In genomic region chr2:96918092-96918753, GRCh38 we compare ENCODE assay signal across 22 cellular contexts. TPM values are rescaled to one million over a fixed set of nuclear protein-coding genes. Genes with fewer than 3 reads are reported as not detected.
A peak's percentile ranks its signal among the peaks of the same experiment; 100 is the strongest.
DNase-seq lines count a peak whose midpoint lies in the region; ATAC-seq, FAIRE-seq and TF ChIP-seq lines count a peak whose summit lies in the region.
"Had no signal": no experiment of that assay in that cellular context is flagged by ENCODE, and none has a peak within 500 bp of the region (broad histone marks: within the 10 kb centered on the region; RNA-seq: fewer than 3 reads in every experiment).

No MANE protein-coding gene starts in this region.

- H2BK5ac ChIP-seq in trophoblast cell (ENCODE audit: low read depth, low read length, poor library complexity), result no peak overlapping the region

- peak; percentile 61 for FAIRE-seq in frontal cortex (lab: Jason Lieb, UNC)
- FAIRE-seq: A549, GM12878 had no signal

- no peak overlapping the region for H4K91ac ChIP-seq in trophoblast cell (ENCODE audit: low read depth, low read length)

- no peak overlapping the region for H2BK120ac ChIP-seq in trophoblast cell (ENCODE audit: insufficient read depth, low read length, poor library complexity)

- H4K8ac ChIP-seq in trophoblast cell (ENCODE audit: low read depth, low read length), result no peak overlapping the region

- no peak overlapping the region for H3K4ac ChIP-seq in trophoblast cell (ENCODE audit: low read depth, low read length)

- H3K27me3 Mint-ChIP-seq in GM23338 (ENCODE audit: insufficient read depth, low read depth, poor library complexity), result peaks cover 9% of the 10 kb centered on the region
- no peaks in the 10 kb centered on the region for H3K27me3 Mint-ChIP-seq in naive thymus-derived CD4-positive, alpha-beta T cell
- peaks cover 46% of the 10 kb centered on the region for H3K27me3 Mint-ChIP-seq in HFFc6 (ENCODE audit: insufficient read depth)
- H3K27me3 Mint-ChIP-seq: CD4-positive, alpha-beta memory T cell had no signal

- H3K9ac ChIP-seq in trophoblast cell (ENCODE audit: low read length), result no peak overlapping the region

- H3K4me1 ChIP-seq in GM23338 (ENCODE audit: insufficient read depth) (peaks cover 27% of the 10 kb centered on the region), trophoblast cell (ENCODE audit: control insufficient read depth in 1 of 2, insufficient read depth in 2 of 2, low read length in 2 of 2) (peaks cover 28% of the 10 kb centered on the region in 2 experiments)
- H3K4me1 ChIP-seq in naive thymus-derived CD4-positive, alpha-beta T cell (ENCODE audit: control insufficient read depth in 2 of 2, insufficient read depth in 2 of 2, low read length in 2 of 2), result peaks cover 24% of the 10 kb centered on the region in 2 donors
- H3K4me1 ChIP-seq: A549 had no signal

- ATAC-seq in GM23338, result no peak
- ATAC-seq in naive thymus-derived CD4-positive, alpha-beta T cell, result no peak
- ATAC-seq: A549, GM12878, HCT116 had no signal

- H3K14ac ChIP-seq in trophoblast cell (ENCODE audit: low read length), result no peak overlapping the region

- H3K79me2 ChIP-seq in GM23338 (replicated peaks; ENCODE audit: insufficient read depth) (no peaks in the 10 kb centered on the region), trophoblast cell (ENCODE audit: control insufficient read depth, insufficient read depth, low read length, poor library complexity) (peaks cover 4% of the 10 kb centered on the region)

- no peaks in the 10 kb centered on the region for H3K36me3 Mint-ChIP-seq in GM23338 (ENCODE audit: low read depth)
- H3K36me3 Mint-ChIP-seq in naive thymus-derived CD4-positive, alpha-beta T cell, result peaks cover 0 to 34% (median 26%) of the 10 kb centered on the region in 5 donors
- H3K36me3 Mint-ChIP-seq in HFFc6 (ENCODE audit: low read depth), result peaks cover 23% of the 10 kb centered on the region; the same call in 1 of the 2 replicates

- H3F3A ChIP-seq in GM23338 (replicated peaks; ENCODE audit: low read depth), result no peaks in the 10 kb centered on the region

- peaks cover 4% of the 10 kb centered on the region; the same call in 1 of the 2 replicates for H3K27me3 ChIP-seq in GM23338 (ENCODE audit: insufficient read depth)
- no peaks in the 10 kb centered on the region for H3K27me3 ChIP-seq in trophoblast cell (ENCODE audit: insufficient read depth, low read length)
- no peaks in the 10 kb centered on the region for H3K27me3 ChIP-seq in naive thymus-derived CD4-positive, alpha-beta T cell (ENCODE audit: control insufficient read depth in 2 of 2, insufficient read depth in 2 of 2, low read length in 2 of 2)

- no peak overlapping the region for H3K4me3 ChIP-seq in GM23338
- H3K4me3 ChIP-seq in trophoblast cell (ENCODE audit: low read depth, low read length), result no peak overlapping the region
- no peak overlapping the region for H3K4me3 ChIP-seq in naive thymus-derived CD4-positive, alpha-beta T cell (ENCODE audit: low read length)
- H3K4me3 ChIP-seq: A549, GM12878 had no signal

- H3K4me1 Mint-ChIP-seq in GM23338 (peaks cover 31% of the 10 kb centered on the region), HFFc6 (ENCODE audit: low read depth) (no peaks in the 10 kb centered on the region)
- H3K4me1 Mint-ChIP-seq in naive thymus-derived CD4-positive, alpha-beta T cell, result peaks cover 31 to 79% (median 72%) of the 10 kb centered on the region in 7 donors

- no peak overlapping the region for H2AFZ ChIP-seq in GM23338
- H2AFZ ChIP-seq in trophoblast cell (ENCODE audit: insufficient read depth, low read length, poor library complexity), result no peak overlapping the region

- H3K79me1 ChIP-seq in trophoblast cell (ENCODE audit: low read length), result peaks cover 33% of the 10 kb centered on the region

- no peak overlapping the region for H2BK12ac ChIP-seq in trophoblast cell (ENCODE audit: low read length)

- TF ChIP-seq CTCF in GM23338 (conservative IDR thresholded peaks at IDR 0.05; ENCODE audit: low read depth in 2 of 2) (no peak), HFFc6 (IDR thresholded peaks at IDR 0.05) (no peak)

- H4K20me1 ChIP-seq in GM23338 (replicated peaks; ENCODE audit: insufficient read depth), result no peaks in the 10 kb centered on the region

- POLR2A ChIA-PET in naive thymus-derived CD4-positive, alpha-beta T cell (lab: Charles Lee), result interaction anchor here (0.7 to 6.3 kb wide), 4 partner anchors 17 to 58 kb away, joined by 3 to 76 read pairs (median 4); partner anchors contain the start of gene SEMA4C

- H3K18ac ChIP-seq in trophoblast cell (ENCODE audit: low read length), result no peak overlapping the region

- H3K9me3 Mint-ChIP-seq in GM23338, result peaks cover 5% of the 10 kb centered on the region; the same call in 2 of the 3 replicates
- H3K9me3 Mint-ChIP-seq in naive thymus-derived CD4-positive, alpha-beta T cell, result peaks cover 0 to 35% (median 13%) of the 10 kb centered on the region in 11 donors
- H3K9me3 Mint-ChIP-seq in HFFc6, result peaks cover 37% of the 10 kb centered on the region

- H3K4me2 ChIP-seq in GM23338 (no peak overlapping the region), trophoblast cell (ENCODE audit: low read length) (no peak overlapping the region)
- H3K4me2 ChIP-seq: A549 had no signal

- H3K4me3 Mint-ChIP-seq in GM23338 (no peak overlapping the region), HFFc6 (no peak overlapping the region)
- no peak overlapping the region for H3K4me3 Mint-ChIP-seq in naive thymus-derived CD4-positive, alpha-beta T cell

- peaks cover 9% of the 10 kb centered on the region for H3K9me2 ChIP-seq in GM23338 (ENCODE audit: insufficient read depth)

- H3K27ac ChIP-seq in GM23338 (ENCODE audit: low read depth) (no peak overlapping the region), trophoblast cell (ENCODE audit: low read depth, low read length) (peak overlapping the region; percentile 95)
- no peak overlapping the region for H3K27ac ChIP-seq in naive thymus-derived CD4-positive, alpha-beta T cell (ENCODE audit: low read depth, low read length)
- H3K27ac ChIP-seq: A549, C4-2B, HL-60 had no signal

- H3K27ac Mint-ChIP-seq in GM23338 (0 out of 2 replicates have a peak overlapping the region, but pooled peaks have one; percentile 40), HFFc6 (no peak overlapping the region)
- H3K27ac Mint-ChIP-seq in naive thymus-derived CD4-positive, alpha-beta T cell, result peak overlapping the region in 3 of 9 donors; percentile 4 to 82 (median 62)

- intact Hi-C loops in naive thymus-derived CD4-positive, alpha-beta T cell (cut with micrococcal nuclease), result no loop called here

- no peak overlapping the region for H2AK5ac ChIP-seq in trophoblast cell (ENCODE audit: low read length)

- no peak overlapping the region for H4K12ac ChIP-seq in trophoblast cell (ENCODE audit: low read depth, low read length)

- DNase-seq in GM23338 (ENCODE audit: low spot score) (no peak), frontal cortex (ENCODE audit: low spot score in 2 of 2) (no peak), trophoblast cell (peak in 1 of 2 donors; percentile 92), HuH-7 (ENCODE audit: low spot score) (no peak), HFFc6 (no peak)
- no peak for DNase-seq in naive thymus-derived CD4-positive, alpha-beta T cell
- DNase-seq: AML-193; CD4-positive, alpha-beta memory T cell; DMS 273 treated with DMSO at 0.1 percent for 48 hours; DMS53; DND-41; EL; GOT3; H7; IMR-90; Karpas-422; KBM-7 had no signal

- H3K23ac ChIP-seq in trophoblast cell (ENCODE audit: low read length), result no peak overlapping the region

- CTCF ChIA-PET in naive thymus-derived CD4-positive, alpha-beta T cell (lab: Charles Lee), result no interaction called here

- H3K36me3 ChIP-seq in GM23338 (ENCODE audit: insufficient read depth) (no peaks in the 10 kb centered on the region), trophoblast cell (ENCODE audit: control insufficient read depth in 1 of 2, insufficient read depth in 2 of 2, low read length in 2 of 2) (no peaks in the 10 kb centered on the region)
- H3K36me3 ChIP-seq in naive thymus-derived CD4-positive, alpha-beta T cell (ENCODE audit: control insufficient read depth in 2 of 3, insufficient read depth in 3 of 3, low read length in 3 of 3), result no peaks in the 10 kb centered on the region

- H3K9me3 ChIP-seq in trophoblast cell (ENCODE audit: insufficient read depth, low read depth, low read length), result peaks cover 3% of the 10 kb centered on the region
- peaks cover 0 to 19% (median 0%) of the 10 kb centered on the region in 3 experiments for H3K9me3 ChIP-seq in naive thymus-derived CD4-positive, alpha-beta T cell (ENCODE audit: control insufficient read depth in 2 of 3, low read length in 3 of 3)

TF ChIP-seq in GM23338, 12 proteins besides CTCF, POLR2A, EP300 and RAD21 (continues in another document):
- TF ChIP-seq ZNF114 (CRISPR knock-in tag; IDR thresholded peaks at IDR 0.05), result no peak
- TF ChIP-seq ZNF331 (CRISPR knock-in tag; IDR thresholded peaks at IDR 0.05; ENCODE audit: low read depth), result no peak
- TF ChIP-seq STAT1 (IDR thresholded peaks at IDR 0.05; ENCODE audit: unreplicated experiment), result no peak
- no peak for TF ChIP-seq POLR2AphosphoS5 (IDR thresholded peaks at IDR 0.05; ENCODE audit: low read depth)
- no peak for TF ChIP-seq NANOG (IDR thresholded peaks at IDR 0.05; ENCODE audit: borderline replicate concordance)
- TF ChIP-seq EZH2phosphoT487 (IDR thresholded peaks at IDR 0.05; ENCODE audit: unreplicated experiment), result no peak
- TF ChIP-seq EZH2 (IDR thresholded peaks at IDR 0.05; ENCODE audit: low read depth, unreplicated experiment), result no peak

RNA-seq across cellular contexts. Expression of gene SEMA4C, which starts 48.3 kb away (rescaled TPM):
- total RNA-seq in GM23338 (2014; rRNA removed; shearing (Covaris generic)), result 69.7 and 80.7 TPM in 2 replicates
- 15.4 and 16.8 TPM in 2 replicates for polyA plus RNA-seq in GM23338 (2016; fragmentation: Nextera tagmentation; extraction: Ambion mirVana)
- 52.6 TPM for total RNA-seq in frontal cortex
- 157 and 161 TPM in 2 replicates for polyA plus RNA-seq in trophoblast cell (2013)
- 10 to 100 TPM; 33.5 to 74.7 (median 44.1) TPM for total RNA-seq in naive thymus-derived CD4-positive, alpha-beta T cell
- polyA plus RNA-seq in naive thymus-derived CD4-positive, alpha-beta T cell, result 1 to 10 TPM; 3.1 to 5.1 TPM
- total RNA-seq in HFFc6 (2021; fragmentation: NEBNext Ultra II Directional; extraction: Animal tissue kit (Norgen Biotek cat#: 25700)), result 10 to 100 TPM; 11.6 to 13.7 (median 12.7) TPM
